In genomic region chr12:38906482-38907170, GRCh38 we compare ENCODE assay signal across 1 cellular context.
TF ChIP-seq lines count a peak whose summit lies in the region.

No MANE protein-coding gene starts in this region.

TF ChIP-seq in WTC11, 78 proteins besides CTCF, POLR2A, EP300 and RAD21 (continued from another document and continues in another):
- TF ChIP-seq ZNF425 (CRISPR knock-in tag; conservative IDR thresholded peaks at IDR 0.05) (no peak), E2F5 (CRISPR knock-in tag; IDR thresholded peaks at IDR 0.05) (no peak), NFE2L1 (CRISPR knock-in tag; IDR thresholded peaks at IDR 0.05) (no peak), OVOL2 (CRISPR knock-in tag; IDR thresholded peaks at IDR 0.05; ENCODE audit: borderline replicate concordance) (no peak), RORB (CRISPR knock-in tag; IDR thresholded peaks at IDR 0.05) (no peak), ZNF416 (CRISPR knock-in tag; IDR thresholded peaks at IDR 0.05) (no peak), AR (CRISPR knock-in tag; IDR thresholded peaks at IDR 0.05) (no peak), GTF2I (CRISPR knock-in tag; conservative IDR thresholded peaks at IDR 0.05) (no peak), ZNF532 (CRISPR knock-in tag; IDR thresholded peaks at IDR 0.05; ENCODE audit: borderline replicate concordance) (no peak), E2F4 (CRISPR knock-in tag; IDR thresholded peaks at IDR 0.05; ENCODE audit: borderline replicate concordance, low read depth) (no peak), FOXJ3 (CRISPR knock-in tag; IDR thresholded peaks at IDR 0.05; ENCODE audit: borderline replicate concordance) (no peak), JUN (CRISPR knock-in tag; IDR thresholded peaks at IDR 0.05) (no peak), ATF6 (CRISPR knock-in tag; IDR thresholded peaks at IDR 0.05) (no peak), NFYB (CRISPR knock-in tag; conservative IDR thresholded peaks at IDR 0.05; ENCODE audit: low read depth) (no peak), NFATC4 (CRISPR knock-in tag; IDR thresholded peaks at IDR 0.05) (no peak), EMX1 (CRISPR knock-in tag; IDR thresholded peaks at IDR 0.05) (no peak), AFF4 (CRISPR knock-in tag; IDR thresholded peaks at IDR 0.05; ENCODE audit: borderline replicate concordance) (no peak), FOXP1 (CRISPR knock-in tag; IDR thresholded peaks at IDR 0.05; ENCODE audit: borderline replicate concordance) (peak; percentile 36; the same call in 1 of the 2 replicates), MYBL2 (CRISPR knock-in tag; IDR thresholded peaks at IDR 0.05) (no peak), HMGA2 (CRISPR knock-in tag; IDR thresholded peaks at IDR 0.05) (no peak), ZSCAN18 (CRISPR knock-in tag; IDR thresholded peaks at IDR 0.05) (no peak), SOX15 (CRISPR knock-in tag; IDR thresholded peaks at IDR 0.05) (no peak), ATF3 (CRISPR knock-in tag; conservative IDR thresholded peaks at IDR 0.05) (no peak), ESRRA (CRISPR knock-in tag; IDR thresholded peaks at IDR 0.05; ENCODE audit: borderline replicate concordance) (no peak), ATF2 (CRISPR knock-in tag; IDR thresholded peaks at IDR 0.05; ENCODE audit: borderline replicate concordance, low read depth) (no peak), ERG (CRISPR knock-in tag; IDR thresholded peaks at IDR 0.05) (0 out of 2 replicates have a peak, but pooled peaks have one; percentile 47), ZNF671 (CRISPR knock-in tag; IDR thresholded peaks at IDR 0.05) (no peak), RELA (CRISPR knock-in tag; IDR thresholded peaks at IDR 0.05; ENCODE audit: borderline replicate concordance) (no peak), HMGXB4 (CRISPR knock-in tag; IDR thresholded peaks at IDR 0.05) (peak; percentile 93)
